9 cellular contexts compared by ENCODE assay signal in the genomic region with DNA sequence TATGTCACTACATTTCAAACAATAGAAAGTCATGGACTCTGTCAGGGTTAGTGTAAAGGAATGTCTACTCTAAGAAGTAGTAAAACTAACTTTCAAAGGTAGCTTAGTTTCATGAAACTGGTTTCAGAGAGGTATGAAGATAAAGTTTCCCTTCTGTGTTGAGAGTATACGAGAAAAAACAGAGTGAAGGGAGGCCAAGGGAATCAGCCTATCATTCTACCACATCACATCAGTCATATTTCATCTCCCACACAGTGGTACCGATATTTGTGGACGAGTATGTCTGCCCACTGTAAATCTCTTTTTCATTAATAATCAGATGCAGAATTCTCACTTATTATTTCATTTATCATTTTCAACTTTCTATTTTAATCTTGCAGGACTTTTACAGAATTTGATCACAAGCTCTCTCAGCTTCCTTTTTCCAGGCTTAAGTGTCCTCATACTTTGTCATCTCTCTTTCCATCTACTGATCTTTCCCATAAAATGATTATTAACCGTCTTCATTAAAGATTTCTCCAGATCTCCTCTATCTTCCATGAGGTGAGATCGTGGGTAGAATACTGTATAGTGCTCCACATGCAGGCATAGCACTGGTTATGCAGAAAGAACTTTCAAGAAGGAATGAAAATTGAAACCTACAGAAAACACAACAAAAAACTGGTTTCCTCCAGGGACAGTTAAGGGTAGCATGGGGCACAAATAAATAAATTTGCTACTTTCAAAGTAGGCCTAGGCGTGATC. TPM values are rescaled to one million over a fixed set of nuclear protein-coding genes. Genes with fewer than 3 reads are reported as not detected.
DNase-seq lines count a peak whose midpoint lies in the region; ATAC-seq and TF ChIP-seq lines count a peak whose summit lies in the region.
"Had no signal": no experiment of that assay in that cellular context is flagged by ENCODE, and none has a peak within 500 bp of the region (broad histone marks: within the 10 kb centered on the region; RNA-seq: fewer than 3 reads in every experiment).

No MANE protein-coding gene starts in this region.

- CTCF ChIA-PET in activated CD4-positive, alpha-beta T cell treated with anti-CD3 and anti-CD28 coated beads, Interleukin-2, amount 10 ng/mL, durations not matched to agents 7 days and 5 days (lab: Charles Lee), result interaction anchor here (0.7 to 1.4 kb wide), 8 partner anchors 9 to 205 kb away, joined by 3 to 8 read pairs (median 4); no protein-coding TSS in a partner anchor

- H3K9ac ChIP-seq in SK-N-MC (ENCODE audit: insufficient read length) (peak overlapping the region; percentile 81), iPS-15b (ENCODE audit: low read depth, low read length) (no peak overlapping the region)

- peaks cover 31% of the 10 kb centered on the region for H3K4me1 Mint-ChIP-seq in activated CD4-positive, alpha-beta T cell treated with anti-CD3 and anti-CD28 coated beads, Interleukin-2, amount 10 ng/mL, durations not matched to agents 7 days and 5 days

- H3K4me1 ChIP-seq in iPS-15b (ENCODE audit: control insufficient read depth, insufficient read depth, low read length), result peaks cover 2% of the 10 kb centered on the region
- peaks cover 34% of the 10 kb centered on the region for H3K4me1 ChIP-seq in suprapubic skin
- H3K4me1 ChIP-seq: A549 had no signal

- no peak for TF ChIP-seq CTCF in suprapubic skin (IDR thresholded peaks at IDR 0.05)

- H3K27ac Mint-ChIP-seq in activated CD4-positive, alpha-beta T cell treated with anti-CD3 and anti-CD28 coated beads, Interleukin-2, amount 10 ng/mL, durations not matched to agents 7 days and 5 days, result peak overlapping the region; percentile 72

- TF ChIP-seq POLR2A in suprapubic skin (IDR thresholded peaks at IDR 0.05), result no peak

- DNase-seq in activated CD4-positive, alpha-beta T cell treated with anti-CD3 and anti-CD28 coated beads, Interleukin-2, amount 10 ng/mL, durations not matched to agents 7 days and 5 days, result no peak
- DNase-seq in activated CD4-positive, alpha-beta T cell treated with anti-CD3 and anti-CD28 coated beads, Interleukin-2, amount 50 U/mL, for 4 hours, result no peak
- DNase-seq in SK-N-MC (ENCODE audit: low read depth, low spot score) (no peak), suprapubic skin (ENCODE audit: low spot score in 2 of 2) (no peak), NCI-H2196 (lab: John Stamatoyannopoulos, UW; ENCODE audit: unreplicated experiment) (no peak), kidney glomerular epithelial cell (lab: John Stamatoyannopoulos, UW) (no peak)

- H3K27me3 ChIP-seq in iPS-15b (ENCODE audit: control insufficient read depth, insufficient read depth, low read length) (no peaks in the 10 kb centered on the region), suprapubic skin (no peaks in the 10 kb centered on the region)

- ATAC-seq in GM18858 (IDR thresholded peaks at IDR 0.05; ENCODE audit: unreplicated experiment), result no peak

- no peak for TF ChIP-seq EP300 in suprapubic skin (IDR thresholded peaks at IDR 0.05)

- H3K36me3 ChIP-seq in SK-N-MC (ENCODE audit: insufficient read depth, low read length), result no peaks in the 10 kb centered on the region
- H3K36me3 ChIP-seq in iPS-15b (ENCODE audit: control insufficient read depth, insufficient read depth, low read length), result no peaks in the 10 kb centered on the region
- no peaks in the 10 kb centered on the region for H3K36me3 ChIP-seq in suprapubic skin

- POLR2A ChIA-PET in activated CD4-positive, alpha-beta T cell treated with anti-CD3 and anti-CD28 coated beads, Interleukin-2, amount 10 ng/mL, durations not matched to agents 7 days and 5 days (lab: Charles Lee), result no interaction called here

- H3K9me3 ChIP-seq in SK-N-MC (ENCODE audit: low read depth, low read length), result no peaks in the 10 kb centered on the region
- no peaks in the 10 kb centered on the region for H3K9me3 ChIP-seq in iPS-15b (ENCODE audit: control insufficient read depth, insufficient read depth, low read length)
- H3K9me3 ChIP-seq in suprapubic skin, result no peaks in the 10 kb centered on the region
- H3K9me3 ChIP-seq: A549 had no signal

- peaks cover 14% of the 10 kb centered on the region for H3K36me3 Mint-ChIP-seq in activated CD4-positive, alpha-beta T cell treated with anti-CD3 and anti-CD28 coated beads, Interleukin-2, amount 10 ng/mL, durations not matched to agents 7 days and 5 days (ENCODE audit: low read depth)

- 48% methylated on average over 6 of the region's 6 CpGs for WGBS in suprapubic skin

- no peaks in the 10 kb centered on the region for H3K27me3 Mint-ChIP-seq in activated CD4-positive, alpha-beta T cell treated with anti-CD3 and anti-CD28 coated beads, Interleukin-2, amount 10 ng/mL, durations not matched to agents 7 days and 5 days

- no peak overlapping the region for H3K4me3 Mint-ChIP-seq in activated CD4-positive, alpha-beta T cell treated with anti-CD3 and anti-CD28 coated beads, Interleukin-2, amount 10 ng/mL, durations not matched to agents 7 days and 5 days

- H3K27ac ChIP-seq in SK-N-MC, result no peak overlapping the region
- no peak overlapping the region for H3K27ac ChIP-seq in suprapubic skin
- H3K27ac ChIP-seq: A549 had no signal

- peak overlapping the region; percentile 91 for H3K4me3 ChIP-seq in SK-N-MC
- H3K4me3 ChIP-seq in iPS-15b (ENCODE audit: low read depth, low read length), result peak overlapping the region; percentile 70
- peak overlapping the region; percentile 57 for H3K4me3 ChIP-seq in suprapubic skin
- H3K4me3 ChIP-seq: A549 had no signal

- H3K9me3 Mint-ChIP-seq in activated CD4-positive, alpha-beta T cell treated with anti-CD3 and anti-CD28 coated beads, Interleukin-2, amount 10 ng/mL, durations not matched to agents 7 days and 5 days, result peaks cover 13% of the 10 kb centered on the region

RNA-seq across cellular contexts. Expression of a gene that starts 11.5 kb away (rescaled TPM):
- total RNA-seq in activated CD4-positive, alpha-beta T cell treated with anti-CD3 and anti-CD28 coated beads, Interleukin-2, amount 10 ng/mL, durations not matched to agents 7 days and 5 days, result 100 to 1,000 TPM; 300 to 342 TPM
- total RNA-seq in suprapubic skin, result 10 to 100 TPM; 52.3 to 70.4 (median 66.0) TPM

Comparison
In these comparisons a context has a peak if more than half of its experiments do, and no peak if none do; other contexts are left out.
1. RNA of a gene that starts 11.5 kb away (total RNA-seq): 300 to 342 TPM in activated CD4-positive, alpha-beta T cell treated with anti-CD3 and anti-CD28 coated beads, Interleukin-2, amount 10 ng/mL, durations not matched to agents 7 days and 5 days; 52.3 to 70.4 TPM in suprapubic skin; every median in the first group is over 4 times any median in the second.
2. Peak in every context shown above with its lines, with median percentiles within 50 percentile points of each other: H3K4me3 ChIP-seq.